Comparison of ENCODE assay signal across 13 cellular contexts in genomic region chr2:28326873-28327495, GRCh38.
DNase-seq lines count a peak whose midpoint lies in the region; ATAC-seq and TF ChIP-seq lines count a peak whose summit lies in the region.
"Had no signal": no experiment of that assay in that cellular context is flagged by ENCODE, and none has a peak within 500 bp of the region (broad histone marks: within the 10 kb centered on the region; RNA-seq: fewer than 3 reads in every experiment).

No MANE protein-coding gene starts in this region.

- H3K4me3 ChIP-seq in esophagus squamous epithelium (no peak overlapping the region), uterus (no peak overlapping the region)
- H3K4me3 ChIP-seq: prostate gland had no signal

- 62 to 66% methylated on average over 6 of the region's 6 CpGs for WGBS in esophagus squamous epithelium, 2 donors

- H3K27ac ChIP-seq in esophagus squamous epithelium (peak overlapping the region; percentile 34 to 69 (median 65)), uterus (peak overlapping the region; percentile 2 to 5)

- no peak for ATAC-seq in activated T-cell treated with anti-CD3 and anti-CD28 coated beads, Interleukin-2, amount 50 U/mL, for 72 hours (replicated peaks in 1 of 2)

- H3K4me3 Mint-ChIP-seq in activated T-cell treated with anti-CD3 and anti-CD28 coated beads, Interleukin-2, amount 50 U/mL, for 72 hours: no peak overlapping the region
- no peak overlapping the region for H3K4me3 Mint-ChIP-seq in activated T-cell treated with anti-CD3 and anti-CD28 coated beads, Interleukin-2, amount 50 U/mL, for 24 hours
- H3K4me3 Mint-ChIP-seq in mesothelial cell of epicardium: no peak overlapping the region
- H3K4me3 Mint-ChIP-seq: CD4-positive, alpha-beta T cell; type B pancreatic cell had no signal

- intact Hi-C loops in esophagus squamous epithelium (cut with DNase I) (no loop called here), uterus (cut with DNase I; ENCODE audit: low total_unique reads) (no loop called here)

- no peak for DNase-seq in activated T-cell treated with anti-CD3 and anti-CD28 coated beads, Interleukin-2, amount 50 U/mL, for 72 hours
- DNase-seq in activated T-cell treated with anti-CD3 and anti-CD28 coated beads, Interleukin-2, amount 50 U/mL, for 24 hours: no peak
- DNase-seq in esophagus squamous epithelium (lab: John Stamatoyannopoulos, UW): no peak
- DNase-seq in mesothelial cell of epicardium (ENCODE audit: low spot score in 2 of 2, unreplicated experiment in 2 of 2): no peak
- peak in 1 of 2 donors; percentile 64 for DNase-seq in uterus
- no peak for DNase-seq in H4 (ENCODE audit: low spot score)
- no peak for DNase-seq in DMS79 (lab: John Stamatoyannopoulos, UW)
- DNase-seq in germinal center (ENCODE audit: low spot score): no peak
- DNase-seq: CD4-positive, alpha-beta T cell; effector CD4-positive, alpha-beta T cell; T-helper 9 cell had no signal

- no peak for TF ChIP-seq CTCF in esophagus squamous epithelium (IDR thresholded peaks at IDR 0.05)
- TF ChIP-seq CTCF in mesothelial cell of epicardium (IDR thresholded peaks at IDR 0.05; ENCODE audit: unreplicated experiment): no peak
- TF ChIP-seq CTCF in uterus (IDR thresholded peaks at IDR 0.05): no peak

- no peak for TF ChIP-seq POLR2A in esophagus squamous epithelium (IDR thresholded peaks at IDR 0.05)
- TF ChIP-seq POLR2A in uterus (IDR thresholded peaks at IDR 0.05): no peak

- peaks cover 0 to 1% of the 10 kb centered on the region in 2 donors for H3K9me3 Mint-ChIP-seq in activated T-cell treated with anti-CD3 and anti-CD28 coated beads, Interleukin-2, amount 50 U/mL, for 72 hours
- no peaks in the 10 kb centered on the region for H3K9me3 Mint-ChIP-seq in activated T-cell treated with anti-CD3 and anti-CD28 coated beads, Interleukin-2, amount 50 U/mL, for 24 hours
- peaks cover 12% of the 10 kb centered on the region for H3K9me3 Mint-ChIP-seq in mesothelial cell of epicardium
- H3K9me3 Mint-ChIP-seq: CD4-positive, alpha-beta T cell had no signal

- no peaks in the 10 kb centered on the region for H3K27me3 Mint-ChIP-seq in activated T-cell treated with anti-CD3 and anti-CD28 coated beads, Interleukin-2, amount 50 U/mL, for 72 hours (ENCODE audit: low read depth)
- H3K27me3 Mint-ChIP-seq in activated T-cell treated with anti-CD3 and anti-CD28 coated beads, Interleukin-2, amount 50 U/mL, for 24 hours: no peaks in the 10 kb centered on the region
- no peaks in the 10 kb centered on the region for H3K27me3 Mint-ChIP-seq in mesothelial cell of epicardium (ENCODE audit: low read depth)
- H3K27me3 Mint-ChIP-seq: CD4-positive, alpha-beta T cell; type B pancreatic cell had no signal

- H3K4me1 ChIP-seq in esophagus squamous epithelium (peaks cover 24 to 56% (median 32%) of the 10 kb centered on the region in 3 donors), uterus (peaks cover 0 to 5% of the 10 kb centered on the region in 2 donors)
- H3K4me1 ChIP-seq: prostate gland had no signal

- H3K27me3 ChIP-seq in esophagus squamous epithelium (no peaks in the 10 kb centered on the region), uterus (no peaks in the 10 kb centered on the region)

- H3K9me3 ChIP-seq in esophagus squamous epithelium (no peaks in the 10 kb centered on the region), uterus (no peaks in the 10 kb centered on the region)
- H3K9me3 ChIP-seq: prostate gland had no signal

- H3K36me3 ChIP-seq in esophagus squamous epithelium (no peaks in the 10 kb centered on the region), uterus (no peaks in the 10 kb centered on the region)
- H3K36me3 ChIP-seq: prostate gland had no signal

- H3K36me3 Mint-ChIP-seq in activated T-cell treated with anti-CD3 and anti-CD28 coated beads, Interleukin-2, amount 50 U/mL, for 72 hours (ENCODE audit: insufficient read depth in 2 of 2): peaks cover 2 to 6% of the 10 kb centered on the region in 2 donors
- peaks cover 23% of the 10 kb centered on the region for H3K36me3 Mint-ChIP-seq in activated T-cell treated with anti-CD3 and anti-CD28 coated beads, Interleukin-2, amount 50 U/mL, for 24 hours (ENCODE audit: low read depth)
- peaks cover 22% of the 10 kb centered on the region for H3K36me3 Mint-ChIP-seq in mesothelial cell of epicardium

- H3K4me1 Mint-ChIP-seq in activated T-cell treated with anti-CD3 and anti-CD28 coated beads, Interleukin-2, amount 50 U/mL, for 72 hours (ENCODE audit: low read depth): peaks cover 45% of the 10 kb centered on the region
- peaks cover 27% of the 10 kb centered on the region for H3K4me1 Mint-ChIP-seq in activated T-cell treated with anti-CD3 and anti-CD28 coated beads, Interleukin-2, amount 50 U/mL, for 24 hours (ENCODE audit: low read depth)
- H3K4me1 Mint-ChIP-seq in mesothelial cell of epicardium: peaks cover 33% of the 10 kb centered on the region

- peak overlapping the region; percentile 59 for H3K27ac Mint-ChIP-seq in activated T-cell treated with anti-CD3 and anti-CD28 coated beads, Interleukin-2, amount 50 U/mL, for 72 hours
- H3K27ac Mint-ChIP-seq in activated T-cell treated with anti-CD3 and anti-CD28 coated beads, Interleukin-2, amount 50 U/mL, for 24 hours: no peak overlapping the region
- peak overlapping the region; percentile 71 for H3K27ac Mint-ChIP-seq in mesothelial cell of epicardium
- H3K27ac Mint-ChIP-seq: CD4-positive, alpha-beta T cell; type B pancreatic cell had no signal
